In the genomic region with DNA sequence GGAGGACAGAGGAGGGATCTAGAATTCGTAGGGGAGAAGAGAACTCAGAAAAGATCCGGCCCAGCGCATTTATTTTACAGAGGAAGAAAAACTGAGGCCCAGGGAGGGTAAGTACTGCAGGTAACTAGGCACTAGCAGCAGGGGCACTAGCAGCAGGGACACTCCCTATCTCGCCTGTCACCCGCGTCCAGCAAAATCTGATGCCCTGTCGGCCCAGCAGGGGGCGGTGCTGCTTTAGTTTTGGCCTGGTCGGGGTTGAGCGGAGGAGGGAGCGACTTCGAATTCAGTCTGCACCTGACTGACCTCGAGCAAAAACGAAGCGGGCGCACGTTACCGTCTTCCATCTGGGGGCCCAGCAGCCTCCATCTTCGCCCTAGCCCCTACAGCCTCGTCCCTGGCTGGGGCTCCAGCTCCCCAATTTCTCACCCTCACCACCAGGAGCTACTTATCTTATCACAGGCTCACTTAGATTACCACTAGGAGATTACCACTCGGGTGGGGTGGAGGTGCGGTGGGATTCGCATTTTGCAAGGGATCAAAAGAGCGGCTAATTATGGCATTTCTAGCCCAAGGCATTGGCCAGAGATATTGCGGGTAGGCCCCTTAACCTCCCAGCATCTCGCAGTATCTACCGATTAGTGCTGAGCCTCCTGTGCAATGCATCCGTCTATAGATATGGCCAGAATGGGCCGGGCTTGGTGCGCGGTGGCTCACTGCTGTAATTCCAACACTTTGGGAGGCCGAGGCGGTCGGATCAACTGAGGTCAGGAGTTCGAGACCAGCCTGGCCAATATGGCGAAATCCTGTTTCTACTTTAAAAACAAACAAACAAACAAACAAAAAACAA, we compare ENCODE assay signal across 8 cellular contexts. TPM values are rescaled to one million over a fixed set of nuclear protein-coding genes. Genes with fewer than 3 reads are reported as not detected.
DNase-seq lines count a peak whose midpoint lies in the region; ATAC-seq and TF ChIP-seq lines count a peak whose summit lies in the region.

No MANE protein-coding gene starts in this region.

- ATAC-seq in GM18873 (IDR thresholded peaks at IDR 0.05; ENCODE audit: low FRiP score, unreplicated experiment) (peak; percentile 96), HG03175 (IDR thresholded peaks at IDR 0.05; ENCODE audit: unreplicated experiment) (peak; percentile 94), activated B cell treated with CpG ODN at 0.5 μM for 24 hours (ENCODE audit: low read depth) (peak; percentile 94)

- H3K9me3 ChIP-seq in spleen = no peaks in the 10 kb centered on the region

- H3K27ac Mint-ChIP-seq in activated B cell treated with CpG ODN at 0.5 μM for 24 hours = no peak overlapping the region

- WGBS in spleen, 5 donors = 12 to 28% (median 17%) methylated on average over 25 to 36 of the region's 36 CpGs

- peaks cover 4 to 42% (median 34%) of the 10 kb centered on the region in 6 donors for H3K4me1 ChIP-seq in spleen

- H3K27ac ChIP-seq in spleen = peak overlapping the region; percentile 2 to 83 (median 70)

- intact Hi-C loops in activated B cell treated with CpG ODN at 0.5 μM for 24 hours (cut with micrococcal nuclease) = loop anchor here (2.0 kb wide), 1 partner anchor 44 kb away; no protein-coding TSS in a partner anchor
- intact Hi-C loops in spleen (cut with DNase I; ENCODE audit: low total_unique reads) = no loop called here

- peaks cover 26% of the 10 kb centered on the region for H3K4me1 Mint-ChIP-seq in activated B cell treated with CpG ODN at 0.5 μM for 24 hours

- DNase-seq in ACHN (peak; percentile 81), NCI-H2227 (lab: John Stamatoyannopoulos, UW; ENCODE audit: unreplicated experiment) (peak; percentile 93), activated B cell treated with CpG ODN at 0.5 μM for 24 hours (peak; percentile 84), iris pigment epithelial cell (ENCODE audit: low read depth) (peak; percentile 66), spleen (peak; percentile 97)
- DNase-seq in central memory CD4-positive, alpha-beta T cell = peak; percentile 83

- CTCF ChIA-PET in activated B cell treated with CpG ODN at 0.5 μM for 24 hours (lab: Charles Lee) = interaction anchor here (0.7 to 1.4 kb wide), 3 partner anchors 25 to 1440 kb away, joined by 3 to 8 read pairs (median 3); no protein-coding TSS in a partner anchor

- in situ Hi-C loops in ACHN (cut with HindIII; ENCODE audit: low pct_ligation_motif_present, low pct_unique_long_range_greater_than_20kb, low sequenced_read_pairs) = no loop called here

- peaks cover 0 to 43% (median 26%) of the 10 kb centered on the region in 7 donors for H3K27me3 ChIP-seq in spleen (replicated peaks in 1 of 7)

- H3K9me3 Mint-ChIP-seq in activated B cell treated with CpG ODN at 0.5 μM for 24 hours = no peaks in the 10 kb centered on the region

- no peaks in the 10 kb centered on the region for H3K36me3 Mint-ChIP-seq in activated B cell treated with CpG ODN at 0.5 μM for 24 hours (ENCODE audit: low read depth)

- POLR2A ChIA-PET in activated B cell treated with CpG ODN at 0.5 μM for 24 hours (lab: Charles Lee) = interaction anchor here (1.3 kb wide), 1 partner anchor 1208 kb away, joined by 5 read pairs; no protein-coding TSS in a partner anchor

- peak overlapping the region; percentile 24 to 71 (median 42) for H3K4me3 ChIP-seq in spleen

- no peak for TF ChIP-seq POLR2A in spleen (IDR thresholded peaks at IDR 0.05)

- no peaks in the 10 kb centered on the region for H3K36me3 ChIP-seq in spleen

- TF ChIP-seq CTCF in activated B cell treated with CpG ODN at 0.5 μM for 24 hours (IDR thresholded peaks at IDR 0.05) (no peak), spleen (IDR thresholded peaks at IDR 0.05 in 8 of 11, conservative IDR thresholded peaks at IDR 0.05 in 3 of 11) (peak; percentile 85 to 94 (median 92))

- H3K27me3 Mint-ChIP-seq in activated B cell treated with CpG ODN at 0.5 μM for 24 hours = peaks cover 48% of the 10 kb centered on the region

- H3K4me3 Mint-ChIP-seq in activated B cell treated with CpG ODN at 0.5 μM for 24 hours = peak overlapping the region; percentile 89

RNA-seq across cellular contexts. Expression of a gene that starts 17.8 kb away (rescaled TPM):
- total RNA-seq in activated B cell treated with CpG ODN at 0.5 μM for 24 hours (0.18 and 0.24 TPM in 2 replicates), spleen (100 to 1,000 TPM in 4 of 7 donors, 10 to 100 TPM in 3; 91.2 to 182 (median 111) TPM)
- polyA plus RNA-seq in spleen = 10 to 100 TPM; 14.2 to 47.8 (median 21.4) TPM

RNA-seq across cellular contexts. Expression of a gene that starts 53.1 kb away (rescaled TPM):
- total RNA-seq in activated B cell treated with CpG ODN at 0.5 μM for 24 hours = 0.15 TPM in 1 of 2 replicates, not detected in the other
- 10 to 100 TPM in 6 of 7 donors, 1 to 10 TPM in 1; 9.3 to 24.3 (median 17.6) TPM for total RNA-seq in spleen
- 1 to 10 TPM; 5.0 to 9.8 (median 6.5) TPM for polyA plus RNA-seq in spleen

Comparison
In these comparisons a context has a peak if more than half of its experiments do, and no peak if none do; other contexts are left out.
1. Peak in every context shown above with its lines: DNase-seq, ATAC-seq, H3K4me3 ChIP-seq and H3K27ac ChIP-seq.
2. RNA of a gene that starts 17.8 kb away (total RNA-seq): 91.2 to 182 TPM in spleen; 0.18 to 0.24 TPM in activated B cell treated with CpG ODN at 0.5 μM for 24 hours; every median in the first group is over 10 times any median in the second.